In genomic region chr14:95268350-95268749, GRCh38 we compare ENCODE assay signal across 11 cellular contexts.
"Had no signal": no experiment of that assay in that cellular context is flagged by ENCODE, and none has a peak within 500 bp of the region (broad histone marks: within the 10 kb centered on the region; RNA-seq: fewer than 3 reads in every experiment).

No MANE protein-coding gene starts in this region.

- ATAC-seq: gastroesophageal sphincter had no signal

- H3K27ac Mint-ChIP-seq: activated naive CD4-positive, alpha-beta T cell treated with anti-CD3 and anti-CD28 coated beads, Interleukin-2, amount 10 ng/mL, durations not matched to agents 7 days and 5 days; activated T-helper 1 cell treated with anti-CD3 and anti-CD28 coated beads, Interleukin-12 subunit alpha, Interleukin-12 subunit beta, Interleukin-2, Interleukin-4 antibody, amounts not matched to agents 30 ng/mL and 10 ng/mL and 1 ng/mL, durations not matched to agents 14 hours and 24 hours and 36 hours had no signal

- H3K27ac ChIP-seq: gastroesophageal sphincter, parathyroid adenoma, tibial artery, vagina had no signal

- H3K4me3 ChIP-seq: gastroesophageal sphincter, tibial artery, vagina had no signal

- H3K9me3 Mint-ChIP-seq: activated naive CD4-positive, alpha-beta T cell treated with anti-CD3 and anti-CD28 coated beads, Interleukin-2, amount 10 ng/mL, durations not matched to agents 7 days and 5 days had no signal

- H3K4me3 Mint-ChIP-seq: activated naive CD4-positive, alpha-beta T cell treated with anti-CD3 and anti-CD28 coated beads, Interleukin-2, amount 10 ng/mL, durations not matched to agents 7 days and 5 days; activated T-helper 1 cell treated with anti-CD3 and anti-CD28 coated beads, Interleukin-12 subunit alpha, Interleukin-12 subunit beta, Interleukin-2, Interleukin-4 antibody, amounts not matched to agents 30 ng/mL and 10 ng/mL and 1 ng/mL, durations not matched to agents 14 hours and 24 hours and 36 hours had no signal

- DNase-seq: activated CD4-positive, CD25-positive, alpha-beta regulatory T cell treated with anti-CD3 and anti-CD28 coated beads, Interleukin-2, amount 50 U/mL, for 72 hours; activated naive CD4-positive, alpha-beta T cell treated with anti-CD3 and anti-CD28 coated beads, Interleukin-2, amount 10 ng/mL, durations not matched to agents 7 days and 5 days; cerebellar nuclear complex; dermis blood vessel endothelial cell; stimulated activated CD4-positive, alpha-beta T cell treated with anti-CD3 and anti-CD28 coated beads, Interleukin-4, amount 100 ng/mL, for 1 hour; T-helper 9 cell; tibial artery had no signal

- H3K36me3 Mint-ChIP-seq: activated naive CD4-positive, alpha-beta T cell treated with anti-CD3 and anti-CD28 coated beads, Interleukin-2, amount 10 ng/mL, durations not matched to agents 7 days and 5 days had no signal
